Comparison of ENCODE assay signal across 2 cellular contexts in the genomic region with DNA sequence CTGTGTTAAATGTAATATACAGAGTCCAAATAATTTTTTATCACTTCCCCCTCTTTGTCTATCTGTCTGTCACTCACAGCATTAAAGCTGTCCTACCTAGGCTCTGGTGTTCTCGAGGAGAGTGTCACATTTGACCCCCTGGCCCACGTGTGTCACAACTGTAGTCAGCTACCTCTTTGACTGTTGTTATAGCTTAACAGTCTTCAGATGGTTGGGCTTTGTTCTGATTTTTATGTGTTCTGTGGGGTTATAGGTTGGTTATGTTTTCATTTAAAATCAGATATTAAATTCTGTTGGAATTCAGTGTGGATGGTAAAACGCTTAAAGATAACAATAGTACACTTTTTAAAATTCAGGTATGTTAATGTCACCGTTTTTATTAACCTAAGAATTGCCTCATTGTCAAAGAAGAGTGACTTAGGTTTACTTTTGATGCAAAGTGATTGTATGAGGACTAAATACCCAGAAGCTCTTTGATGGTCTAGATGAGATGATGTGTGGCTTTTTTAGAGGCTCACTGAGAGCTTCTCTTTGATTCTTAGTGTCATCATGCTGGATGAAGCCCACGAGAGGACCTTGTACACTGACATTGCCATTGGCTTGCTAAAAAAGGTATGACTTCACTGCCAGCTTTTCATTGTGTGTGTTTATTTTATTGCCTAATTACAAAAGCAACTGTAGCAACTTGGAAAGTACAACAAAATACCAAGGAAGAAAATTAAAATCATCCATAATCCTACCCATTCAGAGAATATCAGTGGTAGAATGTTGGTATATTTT.
TF ChIP-seq lines count a peak whose summit lies in the region.

No MANE protein-coding gene starts in this region.

TF ChIP-seq in HEK293T, 16 proteins besides CTCF, POLR2A, EP300 and RAD21 (continued from another document):
- TF ChIP-seq, protein P1, sequence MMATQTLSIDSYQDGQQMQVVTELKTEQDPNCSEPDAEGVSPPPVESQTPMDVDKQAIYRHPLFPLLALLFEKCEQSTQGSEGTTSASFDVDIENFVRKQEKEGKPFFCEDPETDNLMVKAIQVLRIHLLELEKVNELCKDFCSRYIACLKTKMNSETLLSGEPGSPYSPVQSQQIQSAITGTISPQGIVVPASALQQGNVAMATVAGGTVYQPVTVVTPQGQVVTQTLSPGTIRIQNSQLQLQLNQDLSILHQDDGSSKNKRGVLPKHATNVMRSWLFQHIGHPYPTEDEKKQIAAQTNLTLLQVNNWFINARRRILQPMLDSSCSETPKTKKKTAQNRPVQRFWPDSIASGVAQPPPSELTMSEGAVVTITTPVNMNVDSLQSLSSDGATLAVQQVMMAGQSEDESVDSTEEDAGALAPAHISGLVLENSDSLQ (IDR thresholded peaks at IDR 0.05): peak; percentile 4; the same call in 1 of the 2 replicates
- no peak for TF ChIP-seq LEF1 (IDR thresholded peaks at IDR 0.05; ENCODE audit: borderline replicate concordance)

TF ChIP-seq in K562, 482 proteins besides CTCF, POLR2A, EP300 and RAD21:
- TF ChIP-seq, protein P1 (IDR thresholded peaks at IDR 0.05): peak; percentile 36; the same call in 1 of the 2 replicates
- TF ChIP-seq ZNF41 (CRISPR knock-in tag; conservative IDR thresholded peaks at IDR 0.05) (no peak), BDP1 (IDR thresholded peaks at IDR 0.05; ENCODE audit: insufficient read depth, insufficient read length) (no peak)
TF ChIP-seq in K562: peak in this region for 1.
